Comparison of ENCODE assay signal across 10 cellular contexts in genomic region chr7:66847879-66848810, GRCh38.
A peak's percentile ranks its signal among the peaks of the same experiment; 100 is the strongest.
DNase-seq lines count a peak whose midpoint lies in the region; ATAC-seq and TF ChIP-seq lines count a peak whose summit lies in the region.
"Had no signal": no experiment of that assay in that cellular context is flagged by ENCODE, and none has a peak within 500 bp of the region (broad histone marks: within the 10 kb centered on the region; RNA-seq: fewer than 3 reads in every experiment).

No MANE protein-coding gene starts in this region.

- in situ Hi-C loops in ACHN (cut with HindIII; ENCODE audit: low pct_ligation_motif_present, low pct_unique_long_range_greater_than_20kb, low sequenced_read_pairs): no loop called here

- no peak overlapping the region for H3K4me3 ChIP-seq in epithelial cell of esophagus (ENCODE audit: low read length)

- peak; percentile 46 for DNase-seq in NCI-H146 (lab: John Stamatoyannopoulos, UW)
- no peak for DNase-seq in NCI-H146 treated with DMSO at 0.1 percent for 48 hours (lab: John Stamatoyannopoulos, UW; ENCODE audit: unreplicated experiment)
- DNase-seq in RPMI7951 (ENCODE audit: low read depth): peak; percentile 72
- DNase-seq in epithelial cell of esophagus (ENCODE audit: low read depth): peak; percentile 92
- DNase-seq in pulmonary artery endothelial cell (ENCODE audit: low read depth, low spot score): peak; percentile 51
- DNase-seq in ACHN: no peak
- DNase-seq: RPMI8226 had no signal

- TF ChIP-seq CTCF in epithelial cell of esophagus (IDR thresholded peaks at IDR 0.05; ENCODE audit: insufficient read depth, low read depth, low read length, missing control alignments): no peak

- ATAC-seq in GM21447 (IDR thresholded peaks at IDR 0.05; ENCODE audit: unreplicated experiment) (no peak), HG03196 (IDR thresholded peaks at IDR 0.05; ENCODE audit: unreplicated experiment) (no peak)
- ATAC-seq: HCT116 had no signal

Comparison
In these comparisons a context has a peak if more than half of its experiments do, and no peak if none do; other contexts are left out.
1. DNase-seq: peak in NCI-H146 (single experiment), RPMI7951 (single experiment), epithelial cell of esophagus (single experiment) and pulmonary artery endothelial cell (single experiment); none in NCI-H146 treated with DMSO at 0.1 percent for 48 hours (single experiment) and ACHN (single experiment).